10 cellular contexts compared by ENCODE assay signal in genomic region chr2:158723921-158724802, GRCh38.
A peak's percentile ranks its signal among the peaks of the same experiment; 100 is the strongest.
DNase-seq lines count a peak whose midpoint lies in the region; ATAC-seq and TF ChIP-seq lines count a peak whose summit lies in the region.
"Had no signal": no experiment of that assay in that cellular context is flagged by ENCODE, and none has a peak within 500 bp of the region (broad histone marks: within the 10 kb centered on the region; RNA-seq: fewer than 3 reads in every experiment).

No MANE protein-coding gene starts in this region.

- peaks cover 16% of the 10 kb centered on the region for H3K4me1 ChIP-seq in hepatocyte (ENCODE audit: insufficient read depth)

- H4K20me1 ChIP-seq in hepatocyte (ENCODE audit: insufficient read depth, poor library complexity, severe bottlenecking): no peaks in the 10 kb centered on the region

- H3K4me3 ChIP-seq in hepatocyte: no peak overlapping the region
- H3K4me3 ChIP-seq: tibial artery had no signal

- no peak overlapping the region for H2AFZ ChIP-seq in hepatocyte

- no peaks in the 10 kb centered on the region for H3K9me2 ChIP-seq in hepatocyte (replicated peaks; ENCODE audit: insufficient read depth)

- H3K27ac ChIP-seq in hepatocyte: peak overlapping the region; percentile 79
- H3K27ac ChIP-seq: tibial artery had no signal

- peaks cover 1% of the 10 kb centered on the region for H3K27me3 Mint-ChIP-seq in activated naive CD8-positive, alpha-beta T cell treated with anti-CD3 and anti-CD28 coated beads, Interleukin-2, amount 50 U/mL, for 24 hours
- no peaks in the 10 kb centered on the region for H3K27me3 Mint-ChIP-seq in activated naive CD8-positive, alpha-beta T cell treated with anti-CD3 and anti-CD28 coated beads for 36 hours

- no peak overlapping the region for H3K4me3 Mint-ChIP-seq in activated naive CD8-positive, alpha-beta T cell treated with anti-CD3 and anti-CD28 coated beads, Interleukin-2, amount 50 U/mL, for 24 hours
- H3K4me3 Mint-ChIP-seq in activated naive CD8-positive, alpha-beta T cell treated with anti-CD3 and anti-CD28 coated beads for 36 hours: no peak overlapping the region
- H3K4me3 Mint-ChIP-seq: nephron had no signal

- H3K4me2 ChIP-seq in hepatocyte: peak overlapping the region; percentile 13

- no peak for ATAC-seq in activated naive CD8-positive, alpha-beta T cell treated with anti-CD3 and anti-CD28 coated beads, Interleukin-2, amount 50 U/mL, for 24 hours

- peak overlapping the region; percentile 15 for H3K27ac Mint-ChIP-seq in activated naive CD8-positive, alpha-beta T cell treated with anti-CD3 and anti-CD28 coated beads, Interleukin-2, amount 50 U/mL, for 24 hours
- H3K27ac Mint-ChIP-seq in activated naive CD8-positive, alpha-beta T cell treated with anti-CD3 and anti-CD28 coated beads for 36 hours: no peak overlapping the region

- no peak for DNase-seq in activated naive CD8-positive, alpha-beta T cell treated with anti-CD3 and anti-CD28 coated beads, Interleukin-2, amount 50 U/mL, for 24 hours
- no peak for DNase-seq in activated naive CD8-positive, alpha-beta T cell treated with anti-CD3 and anti-CD28 coated beads for 36 hours
- DNase-seq in SHP77 (lab: John Stamatoyannopoulos, UW) (peak; percentile 67 to 77), hepatocyte (ENCODE audit: low spot score) (peak; percentile 45), ureter (ENCODE audit: low spot score) (peak; percentile 62), NCI-H526 treated with DMSO at 0.1 percent for 48 hours (lab: John Stamatoyannopoulos, UW) (no peak), T-helper 1 cell (no peak)
- DNase-seq in stimulated activated CD4-positive, alpha-beta T cell treated with anti-CD3 and anti-CD28 coated beads, Interleukin-15, amount 100 ng/mL, for 24 hours: no peak
- DNase-seq: tibial artery had no signal

- H3K4me1 Mint-ChIP-seq in activated naive CD8-positive, alpha-beta T cell treated with anti-CD3 and anti-CD28 coated beads, Interleukin-2, amount 50 U/mL, for 24 hours: no peaks in the 10 kb centered on the region
- H3K4me1 Mint-ChIP-seq in activated naive CD8-positive, alpha-beta T cell treated with anti-CD3 and anti-CD28 coated beads for 36 hours: no peaks in the 10 kb centered on the region

- H3K9me3 ChIP-seq in hepatocyte (ENCODE audit: low read depth): no peaks in the 10 kb centered on the region
- H3K9me3 ChIP-seq: tibial artery had no signal

- 68% methylated on average over 12 of the region's 12 CpGs for WGBS in hepatocyte (ENCODE audit: low lambda C conversion rate, missing lambda C conversion rate)

- no peaks in the 10 kb centered on the region for H3K36me3 ChIP-seq in hepatocyte (replicated peaks; ENCODE audit: insufficient read depth, low read depth)
- H3K36me3 ChIP-seq: tibial artery had no signal

- H3K79me2 ChIP-seq in hepatocyte: no peaks in the 10 kb centered on the region

- no peaks in the 10 kb centered on the region for H3K9me3 Mint-ChIP-seq in activated naive CD8-positive, alpha-beta T cell treated with anti-CD3 and anti-CD28 coated beads, Interleukin-2, amount 50 U/mL, for 24 hours
- no peaks in the 10 kb centered on the region for H3K9me3 Mint-ChIP-seq in activated naive CD8-positive, alpha-beta T cell treated with anti-CD3 and anti-CD28 coated beads for 36 hours
- H3K9me3 Mint-ChIP-seq: nephron had no signal

- H3K36me3 Mint-ChIP-seq in activated naive CD8-positive, alpha-beta T cell treated with anti-CD3 and anti-CD28 coated beads, Interleukin-2, amount 50 U/mL, for 24 hours (ENCODE audit: low read depth): no peaks in the 10 kb centered on the region
- H3K36me3 Mint-ChIP-seq in activated naive CD8-positive, alpha-beta T cell treated with anti-CD3 and anti-CD28 coated beads for 36 hours: no peaks in the 10 kb centered on the region

- H3K27me3 ChIP-seq in hepatocyte: no peaks in the 10 kb centered on the region
- H3K27me3 ChIP-seq: tibial artery had no signal

- TF ChIP-seq CTCF in hepatocyte (IDR thresholded peaks at IDR 0.05; ENCODE audit: poor library complexity): peak; percentile 14

Comparison
In these comparisons a context has a peak if more than half of its experiments do, and no peak if none do; other contexts are left out.
1. DNase-seq: peak in SHP77 (2 of 2), hepatocyte (single experiment) and ureter (single experiment); none in activated naive CD8-positive, alpha-beta T cell treated with anti-CD3 and anti-CD28 coated beads, Interleukin-2, amount 50 U/mL, for 24 hours (single experiment), activated naive CD8-positive, alpha-beta T cell treated with anti-CD3 and anti-CD28 coated beads for 36 hours (single experiment), NCI-H526 treated with DMSO at 0.1 percent for 48 hours (single experiment), stimulated activated CD4-positive, alpha-beta T cell treated with anti-CD3 and anti-CD28 coated beads, Interleukin-15, amount 100 ng/mL, for 24 hours (single experiment) and T-helper 1 cell (0 of 5).